Comparison of ENCODE assay signal across 2 cellular contexts in genomic region chr3:141385386-141386079, GRCh38.
TF ChIP-seq lines count a peak whose summit lies in the region.

No MANE protein-coding gene starts in this region.

TF ChIP-seq in HEK293T, 16 proteins besides CTCF, POLR2A, EP300 and RAD21 (continued from another document):
- peak; percentile 10; the same call in 1 of the 2 replicates for TF ChIP-seq PKNOX1 (IDR thresholded peaks at IDR 0.05)
- TF ChIP-seq LEF1 (IDR thresholded peaks at IDR 0.05; ENCODE audit: borderline replicate concordance), result no peak

TF ChIP-seq in HepG2, 621 proteins besides CTCF, POLR2A, EP300 and RAD21 (continued from another document):
- peak; percentile 71 to 78 for TF ChIP-seq MAFK (conservative IDR thresholded peaks at IDR 0.05 in 1 of 2, IDR thresholded peaks at IDR 0.05 in 1 of 2; ENCODE audit: low read length in 2 of 2)
- TF ChIP-seq THYN1 (CRISPR knock-in tag; IDR thresholded peaks at IDR 0.05; ENCODE audit: borderline replicate concordance, low read depth), result no peak
